Comparison of ENCODE assay signal across 14 cellular contexts in the genomic region with DNA sequence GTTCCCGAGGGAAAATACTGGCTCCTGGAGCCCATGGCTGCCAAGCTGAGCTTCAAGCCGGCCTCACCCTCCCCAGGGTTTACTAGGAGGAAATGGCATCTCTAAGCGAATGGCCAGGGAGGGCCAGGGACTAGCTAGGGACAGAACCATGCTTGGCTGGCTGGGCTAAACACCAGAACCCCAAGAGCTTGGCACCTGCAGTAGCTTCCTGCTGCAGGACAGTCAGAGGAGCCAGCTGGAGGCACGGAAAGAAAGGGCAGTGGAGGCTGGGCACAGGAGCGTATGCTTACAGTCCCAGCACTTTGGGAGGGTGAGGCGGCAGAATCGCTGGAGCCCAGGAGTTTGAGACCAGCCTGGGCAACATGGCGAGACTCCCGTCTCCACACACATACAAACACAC.
"Had no signal": no experiment of that assay in that cellular context is flagged by ENCODE, and none has a peak within 500 bp of the region (broad histone marks: within the 10 kb centered on the region; RNA-seq: fewer than 3 reads in every experiment).

No MANE protein-coding gene starts in this region.

- H3K27me3 Mint-ChIP-seq: activated naive CD8-positive, alpha-beta T cell treated with anti-CD3 and anti-CD28 coated beads for 36 hours had no signal

- H3K79me2 ChIP-seq: hepatocyte had no signal

- H3K4me3 Mint-ChIP-seq: activated naive CD8-positive, alpha-beta T cell treated with anti-CD3 and anti-CD28 coated beads for 36 hours; nephron had no signal

- H3K36me3 Mint-ChIP-seq: activated naive CD8-positive, alpha-beta T cell treated with anti-CD3 and anti-CD28 coated beads for 36 hours had no signal

- H3K4me2 ChIP-seq: hepatocyte had no signal

- H3K27ac ChIP-seq: breast epithelium, esophagus squamous epithelium, hepatocyte, SJSA1, skin epidermis had no signal

- H3K4me3 ChIP-seq: breast epithelium, esophagus squamous epithelium, hepatocyte, SJSA1, skin epidermis had no signal

- H3K36me3 ChIP-seq: breast epithelium, esophagus squamous epithelium, SJSA1 had no signal

- H3K4me1 Mint-ChIP-seq: activated naive CD8-positive, alpha-beta T cell treated with anti-CD3 and anti-CD28 coated beads for 36 hours had no signal

- H2AFZ ChIP-seq: hepatocyte had no signal

- H3K9me3 Mint-ChIP-seq: activated naive CD8-positive, alpha-beta T cell treated with anti-CD3 and anti-CD28 coated beads for 36 hours; nephron had no signal

- H3K27me3 ChIP-seq: breast epithelium, esophagus squamous epithelium, hepatocyte, SJSA1 had no signal

- H3K4me1 ChIP-seq: breast epithelium, SJSA1 had no signal

- H3K27ac Mint-ChIP-seq: activated naive CD8-positive, alpha-beta T cell treated with anti-CD3 and anti-CD28 coated beads for 36 hours had no signal

- DNase-seq: activated CD4-positive, alpha-beta T cell treated with anti-CD3 and anti-CD28 coated beads, Interleukin-2, amount 50 U/mL, for 48 hours; activated CD4-positive, CD25-positive, alpha-beta regulatory T cell treated with anti-CD3 and anti-CD28 coated beads, Interleukin-2, amount 50 U/mL, for 72 hours; activated gamma-delta T cell treated with Interleukin-2 at 50 U/mL for 16 hours; activated naive CD8-positive, alpha-beta T cell treated with anti-CD3 and anti-CD28 coated beads for 36 hours; activated T-cell treated with anti-CD3 and anti-CD28 coated beads, Interleukin-2, amount 50 U/mL, for 48 hours; esophagus squamous epithelium; foreskin melanocyte; SW 1271; trophoblast cell had no signal

- H3K9me3 ChIP-seq: breast epithelium, esophagus squamous epithelium, SJSA1 had no signal
